Comparison of ENCODE assay signal across 8 cellular contexts in genomic region chr1:171742577-171742922, GRCh38. TPM values are rescaled to one million over a fixed set of nuclear protein-coding genes. Genes with fewer than 3 reads are reported as not detected.
DNase-seq lines count a peak whose midpoint lies in the region; ATAC-seq and TF ChIP-seq lines count a peak whose summit lies in the region.

No MANE protein-coding gene starts in this region.

- peaks cover 36% of the 10 kb centered on the region for H3K79me2 ChIP-seq in osteoblast (ENCODE audit: insufficient read depth, low read length)

- H3K27ac Mint-ChIP-seq in activated naive CD4-positive, alpha-beta T cell treated with anti-CD3 and anti-CD28 coated beads for 36 hours = peak overlapping the region; percentile 99

- DNase-seq in CMK (ENCODE audit: low read depth) (peak; percentile 45), NB4 (ENCODE audit: low read depth) (no peak), head of caudate nucleus (peak in 40 of 42 donors; percentile 12 to 76 (median 46)), osteoblast (ENCODE audit: insufficient read length, low spot score, missing footprints) (peak; percentile 84), DMS79 (lab: John Stamatoyannopoulos, UW) (no peak)
- peak; percentile 34 for DNase-seq in activated naive CD4-positive, alpha-beta T cell treated with anti-CD3 and anti-CD28 coated beads for 36 hours

- H3K4me3 Mint-ChIP-seq in activated naive CD4-positive, alpha-beta T cell treated with anti-CD3 and anti-CD28 coated beads for 36 hours = peak overlapping the region; percentile 96

- H3K4me1 ChIP-seq in osteoblast (ENCODE audit: insufficient read depth, low read length) = peaks cover 33% of the 10 kb centered on the region

- CTCF ChIA-PET in activated naive CD4-positive, alpha-beta T cell treated with anti-CD3 and anti-CD28 coated beads for 36 hours (lab: Charles Lee) = interaction anchor here (0.6 to 3.2 kb wide), 8 partner anchors 26 to 666 kb away, joined by 3 to 13 read pairs (median 4); partner anchors contain the start of gene PRRC2C

- H3K36me3 ChIP-seq in osteoblast (ENCODE audit: insufficient read depth, low read length) = peaks cover 9% of the 10 kb centered on the region

- no peak for TF ChIP-seq CTCF in NB4 (IDR thresholded peaks at IDR 0.05; ENCODE audit: low read depth, low read length)
- TF ChIP-seq CTCF in osteoblast (IDR thresholded peaks at IDR 0.05; ENCODE audit: extremely low read depth, low read depth, low read length) = no peak

- intact Hi-C loops in activated naive CD4-positive, alpha-beta T cell treated with anti-CD3 and anti-CD28 coated beads for 36 hours (cut with micrococcal nuclease) = loop anchor here (1.0 to 5.0 kb wide), 11 partner anchors 39 to 1850 kb away; partner anchors contain the start of genes DNM3, FMO4, GORAB and METTL13
- intact Hi-C loops in head of caudate nucleus (cut with DNase I) = loop anchor here (1.0 to 5.0 kb wide), 3 partner anchors 39 to 790 kb away; partner anchors contain the start of genes METTL13 and SUCO

- no peaks in the 10 kb centered on the region for H4K20me1 ChIP-seq in osteoblast (ENCODE audit: insufficient read depth, low read length)

- H3K27ac ChIP-seq in osteoblast (ENCODE audit: low read depth, low read length) = peak overlapping the region; percentile 93

- TF ChIP-seq POLR2A in NB4 (IDR thresholded peaks at IDR 0.05; ENCODE audit: extremely low read depth, insufficient read length) = no peak

- peak overlapping the region; percentile 98 for H2AFZ ChIP-seq in osteoblast (ENCODE audit: low read length)

- peaks cover 3% of the 10 kb centered on the region for H3K36me3 Mint-ChIP-seq in activated naive CD4-positive, alpha-beta T cell treated with anti-CD3 and anti-CD28 coated beads for 36 hours (ENCODE audit: low read depth)

- H3K27me3 ChIP-seq in osteoblast (ENCODE audit: insufficient read depth, low read length) = no peaks in the 10 kb centered on the region

- no peaks in the 10 kb centered on the region for H3K9me3 ChIP-seq in osteoblast (ENCODE audit: low read depth, low read length)

- ATAC-seq in GM21447 (IDR thresholded peaks at IDR 0.05; ENCODE audit: unreplicated experiment) = peak; percentile 17
- no peak for ATAC-seq in GM18502 (IDR thresholded peaks at IDR 0.05; ENCODE audit: poor library complexity, unreplicated experiment)

- peak overlapping the region; percentile 83 for H3K4me2 ChIP-seq in osteoblast (ENCODE audit: insufficient read depth, low read length)

- H3K4me1 Mint-ChIP-seq in activated naive CD4-positive, alpha-beta T cell treated with anti-CD3 and anti-CD28 coated beads for 36 hours (ENCODE audit: low read depth) = peaks cover 40% of the 10 kb centered on the region

- H3K9me3 Mint-ChIP-seq in activated naive CD4-positive, alpha-beta T cell treated with anti-CD3 and anti-CD28 coated beads for 36 hours = no peaks in the 10 kb centered on the region

- peak overlapping the region; percentile 90 for H3K4me3 ChIP-seq in NB4 (ENCODE audit: low read depth, low read length)
- peak overlapping the region; percentile 97 for H3K4me3 ChIP-seq in osteoblast (ENCODE audit: insufficient read depth, low read length)

- no peaks in the 10 kb centered on the region for H3K27me3 Mint-ChIP-seq in activated naive CD4-positive, alpha-beta T cell treated with anti-CD3 and anti-CD28 coated beads for 36 hours (ENCODE audit: low read depth)

RNA-seq across cellular contexts. Expression of gene VAMP4, which starts 0.7 kb away (rescaled TPM):
- 10 to 100 TPM; 10.5 to 10.9 TPM for total RNA-seq in activated naive CD4-positive, alpha-beta T cell treated with anti-CD3 and anti-CD28 coated beads for 36 hours
- 7.6 and 8.5 TPM in 2 replicates for total RNA-seq in osteoblast

RNA-seq across cellular contexts. Expression of gene METTL13, which starts 38.9 kb away (rescaled TPM):
- total RNA-seq in activated naive CD4-positive, alpha-beta T cell treated with anti-CD3 and anti-CD28 coated beads for 36 hours = 10 to 100 TPM; 39.5 to 40.9 TPM
- 13.0 and 15.3 TPM in 2 replicates for total RNA-seq in osteoblast

Comparison
In these comparisons a context has a peak if more than half of its experiments do, and no peak if none do; other contexts are left out.
1. DNase-seq: peak in CMK (single experiment), activated naive CD4-positive, alpha-beta T cell treated with anti-CD3 and anti-CD28 coated beads for 36 hours (single experiment), head of caudate nucleus (40 of 42) and osteoblast (single experiment); none in NB4 (single experiment) and DMS79 (single experiment).